15 cellular contexts compared by ENCODE assay signal in genomic region chr2:170932948-170933347, GRCh38.
"Had no signal": no experiment of that assay in that cellular context is flagged by ENCODE, and none has a peak within 500 bp of the region (broad histone marks: within the 10 kb centered on the region; RNA-seq: fewer than 3 reads in every experiment).

No MANE protein-coding gene starts in this region.

- H3K27ac Mint-ChIP-seq: activated CD8-positive, alpha-beta memory T cell treated with anti-CD3 and anti-CD28 coated beads, Interleukin-2, amount 10 ng/mL, durations not matched to agents 7 days and 5 days; activated naive CD8-positive, alpha-beta T cell treated with anti-CD3 and anti-CD28 coated beads for 36 hours; memory B cell; natural killer cell; stimulated activated naive CD8-positive, alpha-beta T cell treated with anti-CD3 and anti-CD28 coated beads, Interleukin-15, Interleukin-2, amounts not matched to agents 100 ng/mL and 50 ng/mL, for 24 hours had no signal

- H3K4me3 Mint-ChIP-seq: activated CD8-positive, alpha-beta memory T cell treated with anti-CD3 and anti-CD28 coated beads, Interleukin-2, amount 10 ng/mL, durations not matched to agents 7 days and 5 days; memory B cell; natural killer cell had no signal

- DNase-seq: activated CD8-positive, alpha-beta memory T cell treated with anti-CD3 and anti-CD28 coated beads, Interleukin-2, amount 10 ng/mL, durations not matched to agents 7 days and 5 days; activated gamma-delta T cell; activated naive CD8-positive, alpha-beta T cell treated with anti-CD3 and anti-CD28 coated beads for 36 hours; activated T-cell treated with anti-CD3 and anti-CD28 coated beads, Interleukin-2, amount 50 U/mL, for 24 hours; brain microvascular endothelial cell; cerebellar nuclear complex; heart left ventricle; islet precursor cell; left lung; natural killer cell; stimulated activated CD4-positive, alpha-beta T cell treated with anti-CD3 and anti-CD28 coated beads, Interleukin-4, amount 100 ng/mL, for 1 hour; stimulated activated CD8-positive, alpha-beta memory T cell treated with anti-CD3 and anti-CD28 coated beads, Interleukin-4, amount 100 ng/mL, for 48 hours; T-helper 2 cell had no signal

- H3K4me3 ChIP-seq: heart left ventricle, left lung had no signal

- H3K27me3 Mint-ChIP-seq: activated CD8-positive, alpha-beta memory T cell treated with anti-CD3 and anti-CD28 coated beads, Interleukin-2, amount 10 ng/mL, durations not matched to agents 7 days and 5 days; activated naive CD8-positive, alpha-beta T cell treated with anti-CD3 and anti-CD28 coated beads for 36 hours; activated T-cell treated with anti-CD3 and anti-CD28 coated beads, Interleukin-2, amount 50 U/mL, for 24 hours; memory B cell; stimulated activated naive CD8-positive, alpha-beta T cell treated with anti-CD3 and anti-CD28 coated beads, Interleukin-15, Interleukin-2, amounts not matched to agents 100 ng/mL and 50 ng/mL, for 24 hours had no signal

- H3K9me3 Mint-ChIP-seq: activated T-cell treated with anti-CD3 and anti-CD28 coated beads, Interleukin-2, amount 50 U/mL, for 24 hours; memory B cell; natural killer cell; stimulated activated naive CD8-positive, alpha-beta T cell treated with anti-CD3 and anti-CD28 coated beads, Interleukin-15, Interleukin-2, amounts not matched to agents 100 ng/mL and 50 ng/mL, for 24 hours had no signal

- ATAC-seq: activated CD8-positive, alpha-beta memory T cell treated with anti-CD3 and anti-CD28 coated beads, Interleukin-2, amount 10 ng/mL, durations not matched to agents 7 days and 5 days; heart left ventricle; left lung; natural killer cell had no signal

- H3K36me3 Mint-ChIP-seq: natural killer cell had no signal
